ENCODE assay signal across 7 cellular contexts in the genomic region with DNA sequence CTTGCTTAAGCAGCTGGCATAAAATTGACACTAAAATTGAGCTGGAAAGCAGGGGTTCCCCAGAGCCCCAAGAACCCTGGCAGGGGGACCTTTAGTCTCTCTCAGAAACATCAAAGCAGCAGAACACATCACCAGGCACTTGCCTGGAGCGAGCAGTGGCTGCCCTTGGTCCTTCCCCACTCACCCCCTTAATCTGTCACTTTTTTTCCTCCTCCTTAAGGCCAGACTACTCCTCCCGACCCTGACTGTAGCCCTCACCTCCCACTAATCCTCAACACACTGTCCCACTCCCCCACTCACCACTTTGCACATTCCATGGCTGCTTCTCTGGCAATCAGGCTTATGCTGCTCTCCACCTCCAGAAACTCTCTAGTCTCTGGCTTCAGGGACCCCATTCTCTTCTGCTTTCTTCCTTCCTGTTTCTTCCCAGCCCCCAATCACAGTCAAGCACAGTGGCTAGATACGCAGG. TPM values are rescaled to one million over a fixed set of nuclear protein-coding genes. Genes with fewer than 3 reads are reported as not detected.
DNase-seq lines count a peak whose midpoint lies in the region; ATAC-seq and TF ChIP-seq lines count a peak whose summit lies in the region.

No MANE protein-coding gene starts in this region.

- no peak for TF ChIP-seq RAD21 in liver (IDR thresholded peaks at IDR 0.05)

- in situ Hi-C loops in astrocyte of the cerebellum (cut with HindIII; ENCODE audit: low sequenced_read_pairs), result no loop called here

- intact Hi-C loops in uterus (cut with DNase I; ENCODE audit: low total_unique reads), result no loop called here

- no peak overlapping the region for H3K9ac ChIP-seq in HUES6 (ENCODE audit: low read length)
- H3K9ac ChIP-seq in liver (ENCODE audit: low read depth in 1 of 2, low read length in 2 of 2), result peak overlapping the region in 1 of 2 donors; percentile 64

- H3K27ac ChIP-seq in HUES6 (ENCODE audit: low read depth, low read length) (no peak overlapping the region), liver (ENCODE audit: low read depth in 1 of 2, low read length in 2 of 2) (no peak overlapping the region), uterus (peak overlapping the region; percentile 48 to 62)

- H3K4me3 ChIP-seq in HUES6 (ENCODE audit: low read depth, low read length), result peak overlapping the region; percentile 79
- H3K4me3 ChIP-seq in astrocyte of the cerebellum (ENCODE audit: low read depth, low read length), result peak overlapping the region; percentile 73
- peak overlapping the region; percentile 68 to 84 (median 75) for H3K4me3 ChIP-seq in liver (ENCODE audit: low read depth in 1 of 3, low read length in 3 of 3)
- peak overlapping the region; percentile 84 to 88 for H3K4me3 ChIP-seq in uterus

- no peaks in the 10 kb centered on the region for H3K27me3 ChIP-seq in HUES6 (ENCODE audit: control insufficient read depth, insufficient read depth, low read length)
- no peaks in the 10 kb centered on the region for H3K27me3 ChIP-seq in liver (ENCODE audit: control insufficient read depth in 4 of 4, insufficient read depth in 4 of 4, low read length in 3 of 4)
- no peaks in the 10 kb centered on the region for H3K27me3 ChIP-seq in uterus

- H3K9me3 ChIP-seq in HUES6 (ENCODE audit: control insufficient read depth, insufficient read depth, low read depth, low read length) (no peaks in the 10 kb centered on the region), liver (ENCODE audit: control insufficient read depth in 4 of 4, low read length in 3 of 4) (no peaks in the 10 kb centered on the region), uterus (no peaks in the 10 kb centered on the region)

- TF ChIP-seq POLR2A in uterus (IDR thresholded peaks at IDR 0.05), result no peak

- DNase-seq in astrocyte of the cerebellum (ENCODE audit: low read depth) (no peak), uterus (no peak), NCI-H226 (no peak), mesenteric fat pad (ENCODE audit: low spot score) (no peak)

- H3K4me1 ChIP-seq in HUES6 (ENCODE audit: control insufficient read depth, insufficient read depth, low read length) (peaks cover 11% of the 10 kb centered on the region; the same call in 1 of the 2 replicates), liver (ENCODE audit: control insufficient read depth in 4 of 4, insufficient read depth in 4 of 4, low read length in 3 of 4) (peaks cover 0 to 23% (median 14%) of the 10 kb centered on the region in 4 donors), uterus (peaks cover 0 to 6% of the 10 kb centered on the region in 2 donors)

- TF ChIP-seq CTCF in astrocyte of the cerebellum (IDR thresholded peaks at IDR 0.05; ENCODE audit: low read depth, low read length, missing control alignments) (no peak), liver (IDR thresholded peaks at IDR 0.05; ENCODE audit: low read depth, low read length, missing input control) (no peak), uterus (IDR thresholded peaks at IDR 0.05) (no peak)

- H3K36me3 ChIP-seq in HUES6 (ENCODE audit: control insufficient read depth, insufficient read depth, low read length), result peaks cover 8% of the 10 kb centered on the region; the same call in 1 of the 2 replicates
- peaks cover 0 to 12% (median 6%) of the 10 kb centered on the region in 4 donors for H3K36me3 ChIP-seq in liver (ENCODE audit: control insufficient read depth in 4 of 4, insufficient read depth in 3 of 4, low read depth in 1 of 4, low read length in 3 of 4)
- H3K36me3 ChIP-seq in uterus, result no peaks in the 10 kb centered on the region

- peak; percentile 15 for ATAC-seq in GM19025 (IDR thresholded peaks at IDR 0.05; ENCODE audit: low read depth, unreplicated experiment)

- 46% methylated on average over 3 of the region's 3 CpGs for WGBS in liver

TF ChIP-seq in liver, 16 proteins besides CTCF, POLR2A, EP300 and RAD21:
- no peak for TF ChIP-seq ATF3 (IDR thresholded peaks at IDR 0.05)
- no peak for TF ChIP-seq TAF1 (conservative IDR thresholded peaks at IDR 0.05)
- no peak for TF ChIP-seq RXRA (IDR thresholded peaks at IDR 0.05)
- TF ChIP-seq SP1 (IDR thresholded peaks at IDR 0.05), result no peak
- no peak for TF ChIP-seq EGR1 (IDR thresholded peaks at IDR 0.05; ENCODE audit: low read depth in 2 of 2)
- no peak for TF ChIP-seq GABPA (IDR thresholded peaks at IDR 0.05 in 1 of 2, conservative IDR thresholded peaks at IDR 0.05 in 1 of 2)

RNA-seq across cellular contexts. Expression of gene ZKSCAN4, which starts 0.5 kb away (rescaled TPM):
- total RNA-seq in liver (1 to 10 TPM; 3.3 to 4.7 TPM), uterus (10 to 100 TPM in 1 of 4 donors, 1 to 10 TPM in 3; 1.5 to 15.6 (median 4.7) TPM), mesenteric fat pad (2.7 TPM)
- 1 to 10 TPM; 1.4 to 1.8 TPM for polyA plus RNA-seq in liver

RNA-seq across cellular contexts. Expression of gene NKAPL, which starts 6.6 kb away (rescaled TPM):
- under 1 TPM; 0.56 to 0.59 TPM for total RNA-seq in liver
- under 1 TPM; 0.22 to 0.61 TPM for polyA plus RNA-seq in liver
- 1 to 10 TPM in 1 of 4 donors, under 1 TPM in 1, not detected in 2; 0.97 to 1.2 TPM for total RNA-seq in uterus
- 3.1 TPM for total RNA-seq in mesenteric fat pad

RNA-seq across cellular contexts. Expression of gene ZSCAN26, which starts 14.4 kb away (rescaled TPM):
- 1 to 10 TPM; 7.9 to 9.7 TPM for total RNA-seq in liver
- 1 to 10 TPM; 2.8 to 4.3 TPM for polyA plus RNA-seq in liver
- total RNA-seq in uterus, result 10 to 100 TPM; 12.6 to 54.7 (median 33.4) TPM
- 5.9 TPM for total RNA-seq in mesenteric fat pad

RNA-seq across cellular contexts. Expression of gene ZSCAN9, which starts 27.5 kb away (rescaled TPM):
- total RNA-seq in liver, result 1 to 10 TPM; 3.1 to 4.8 TPM
- 1 to 10 TPM; 1.3 to 2.2 TPM for polyA plus RNA-seq in liver
- total RNA-seq in uterus, result 10 to 100 TPM; 17.6 to 38.9 (median 24.6) TPM
- total RNA-seq in mesenteric fat pad, result 6.4 TPM

RNA-seq across cellular contexts. Expression of gene PGBD1, which starts 28.8 kb away (rescaled TPM):
- 1 to 10 TPM; 1.0 to 3.7 TPM for total RNA-seq in liver
- polyA plus RNA-seq in liver, result under 1 TPM; 0.74 to 0.93 TPM
- 10 to 100 TPM in 1 of 4 donors, 1 to 10 TPM in 3; 2.6 to 10.9 (median 7.0) TPM for total RNA-seq in uterus
- 4.0 TPM for total RNA-seq in mesenteric fat pad

Comparison
In these comparisons a context has a peak if more than half of its experiments do, and no peak if none do; other contexts are left out.
1. H3K27ac ChIP-seq: peak in uterus (2 of 2); none in HUES6 (single experiment) and liver (0 of 2).
2. Peak in every context shown above with its lines, with median percentiles within 50 percentile points of each other: H3K4me3 ChIP-seq.